7 cellular contexts compared by ENCODE assay signal in the genomic region with DNA sequence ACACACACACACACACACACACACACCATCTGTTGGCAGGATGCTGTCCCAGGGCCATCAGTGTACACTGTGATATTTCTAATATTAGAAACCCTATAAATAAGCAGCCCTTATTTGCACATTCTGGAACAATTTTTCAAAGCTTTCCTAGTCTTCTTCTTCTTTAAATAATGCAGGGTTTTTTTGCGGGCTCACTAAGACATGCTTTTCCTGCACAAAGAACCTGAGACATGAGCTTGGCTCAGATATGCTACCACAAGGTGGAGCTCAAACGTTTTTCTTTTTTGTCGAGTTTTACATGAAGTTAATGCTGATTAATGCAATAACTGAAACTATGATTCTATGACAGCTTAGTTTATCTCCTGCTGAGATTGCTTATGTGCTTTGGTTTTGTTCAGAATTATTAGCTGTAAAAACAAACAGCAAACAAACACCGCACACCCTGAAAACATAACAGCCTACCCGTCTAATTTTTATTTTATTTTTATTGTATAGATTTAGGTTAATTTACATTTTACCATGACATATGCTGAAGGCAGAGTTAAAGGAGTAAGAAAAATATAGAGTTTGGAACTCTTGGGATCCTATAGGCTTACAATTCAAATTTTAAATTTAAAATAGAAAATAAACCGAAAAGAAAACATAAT.
DNase-seq lines count a peak whose midpoint lies in the region; ATAC-seq and TF ChIP-seq lines count a peak whose summit lies in the region.

No MANE protein-coding gene starts in this region.

- TF ChIP-seq CTCF in H9 (conservative IDR thresholded peaks at IDR 0.05) (peak; percentile 78), PC-9 (conservative IDR thresholded peaks at IDR 0.05) (peak; percentile 77), epithelial cell of proximal tubule (conservative IDR thresholded peaks at IDR 0.05; ENCODE audit: low read depth, low read length) (peak; percentile 77)

- intact Hi-C loops in PC-9 (cut with micrococcal nuclease; ENCODE audit: unreplicated experiment), result loop anchor here (1.0 to 5.0 kb wide), 4 partner anchors 166 to 345 kb away; no protein-coding TSS in a partner anchor

- no peak overlapping the region for H3K9ac ChIP-seq in H9 (ENCODE audit: extremely low read depth, insufficient read length, low read length)

- no peak overlapping the region for H2BK120ac ChIP-seq in H9 (ENCODE audit: low read depth, low read length, poor library complexity, severe bottlenecking)

- H2AFZ ChIP-seq in H9 (ENCODE audit: low read length), result no peak overlapping the region
- no peak overlapping the region for H2AFZ ChIP-seq in PC-9

- CTCF ChIA-PET in PC-9 (lab: Charles Lee), result interaction anchor here (0.6 to 2.0 kb wide), 18 partner anchors 11 to 576 kb away, joined by 3 to 15 read pairs (median 4); no protein-coding TSS in a partner anchor
- CTCF ChIA-PET in CD8-positive, alpha-beta memory T cell (lab: Charles Lee), result no interaction called here

- H3K27ac Mint-ChIP-seq in H9, result no peak overlapping the region
- no peak overlapping the region for H3K27ac Mint-ChIP-seq in naive B cell
- H3K27ac Mint-ChIP-seq in CD8-positive, alpha-beta memory T cell, result no peak overlapping the region

- H3K4me2 ChIP-seq in H9 (ENCODE audit: insufficient read depth, insufficient read length, low read length) (no peak overlapping the region), PC-9 (no peak overlapping the region)

- DNase-seq in EL, result peak; percentile 64
- no peak for DNase-seq in H9
- peak; percentile 42 to 58 for DNase-seq in PC-9
- DNase-seq in epithelial cell of proximal tubule (ENCODE audit: low read depth), result no peak
- DNase-seq in naive B cell, result peak; percentile 12
- DNase-seq in CD8-positive, alpha-beta memory T cell, result no peak
- no peak for DNase-seq in activated CD4-positive, alpha-beta T cell treated with anti-CD3 and anti-CD28 coated beads for 1 hour

- H3K56ac ChIP-seq in H9 (ENCODE audit: insufficient read length, low read depth, low read length), result no peak overlapping the region

- no peak overlapping the region for H2BK15ac ChIP-seq in H9 (ENCODE audit: low read depth, low read length)

- no peak overlapping the region for H3K14ac ChIP-seq in H9 (ENCODE audit: insufficient read depth, low read length)

- H4K91ac ChIP-seq in H9 (ENCODE audit: insufficient read length, low read depth, low read length), result no peak overlapping the region

- H3K4me1 Mint-ChIP-seq in H9 (peaks cover 19 to 20% of the 10 kb centered on the region in 2 experiments), naive B cell (peaks cover 0 to 3% (median 2%) of the 10 kb centered on the region in 3 donors)
- H3K4me1 Mint-ChIP-seq in CD8-positive, alpha-beta memory T cell, result no peaks in the 10 kb centered on the region

- no CpG with 5 or more reads among the region's 6 CpGs for WGBS in H9 (ENCODE audit: extremely low coverage, insufficient read length, low lambda C conversion rate)

- peaks cover 6% of the 10 kb centered on the region for H3F3A ChIP-seq in PC-9 (ENCODE audit: insufficient read depth, low read depth)

- H4K20me1 ChIP-seq in H9 (ENCODE audit: control insufficient read depth, insufficient read depth, insufficient read length), result no peaks in the 10 kb centered on the region
- H4K20me1 ChIP-seq in PC-9 (ENCODE audit: insufficient read depth), result no peaks in the 10 kb centered on the region

- no peak overlapping the region for H2BK20ac ChIP-seq in H9 (ENCODE audit: low read depth, low read length, poor library complexity, severe bottlenecking)

- no peaks in the 10 kb centered on the region for H3K79me2 ChIP-seq in H9 (ENCODE audit: insufficient read depth, low read length)
- no peaks in the 10 kb centered on the region for H3K79me2 ChIP-seq in PC-9 (ENCODE audit: low read depth)

- H3K27me3 ChIP-seq in H9 (ENCODE audit: insufficient read depth, low read length), result no peaks in the 10 kb centered on the region
- H3K27me3 ChIP-seq in PC-9 (ENCODE audit: insufficient read depth, low read depth), result no peaks in the 10 kb centered on the region
- no peaks in the 10 kb centered on the region for H3K27me3 ChIP-seq in CD8-positive, alpha-beta memory T cell (ENCODE audit: insufficient read depth, low read length, poor library complexity, severe bottlenecking)

- H3K9me3 ChIP-seq in H9 (ENCODE audit: control insufficient read depth, low read depth, low read length) (no peaks in the 10 kb centered on the region), PC-9 (ENCODE audit: insufficient read depth, low read depth) (peaks cover 6% of the 10 kb centered on the region; the same call in 1 of the 2 replicates)
- H3K9me3 ChIP-seq in CD8-positive, alpha-beta memory T cell (ENCODE audit: low read length), result no peaks in the 10 kb centered on the region

- no TSS peak for BruUV-seq in PC-9 (replicated peaks; lab: Mats Ljungman, UMichigan)

- H3K36me3 Mint-ChIP-seq in H9 (ENCODE audit: insufficient read depth in 1 of 3, low read depth in 3 of 3) (no peaks in the 10 kb centered on the region), naive B cell (no peaks in the 10 kb centered on the region)
- no peaks in the 10 kb centered on the region for H3K36me3 Mint-ChIP-seq in CD8-positive, alpha-beta memory T cell

- H3K27me3 Mint-ChIP-seq in H9 (ENCODE audit: low read depth) (no peaks in the 10 kb centered on the region; the same call in 1 of the 2 replicates), naive B cell (no peaks in the 10 kb centered on the region)
- H3K27me3 Mint-ChIP-seq in CD8-positive, alpha-beta memory T cell, result no peaks in the 10 kb centered on the region

- no peaks in the 10 kb centered on the region for H3K23me2 ChIP-seq in H9 (ENCODE audit: insufficient read length, low read depth, low read length, poor library complexity, severe bottlenecking)

- H3K9me2 ChIP-seq in PC-9 (ENCODE audit: insufficient read depth), result no peaks in the 10 kb centered on the region

- no peaks in the 10 kb centered on the region for H3K79me1 ChIP-seq in H9 (ENCODE audit: insufficient read depth, low read depth, low read length, poor library complexity, severe bottlenecking)

- no peaks in the 10 kb centered on the region for H3K4me1 ChIP-seq in H9 (ENCODE audit: insufficient read depth, low read length)
- peaks cover 16% of the 10 kb centered on the region for H3K4me1 ChIP-seq in PC-9 (replicated peaks; ENCODE audit: insufficient read depth)
- H3K4me1 ChIP-seq in CD8-positive, alpha-beta memory T cell (ENCODE audit: insufficient read depth, low read length), result no peaks in the 10 kb centered on the region

- H2AK5ac ChIP-seq in H9 (ENCODE audit: insufficient read length, low read length), result no peak overlapping the region

- H3K4me3 ChIP-seq in PC-9 (no peak overlapping the region), epithelial cell of proximal tubule (ENCODE audit: low read depth, low read length) (no peak overlapping the region)
- H3K4me3 ChIP-seq in CD8-positive, alpha-beta memory T cell (ENCODE audit: low read length), result no peak overlapping the region

- H3K4ac ChIP-seq in H9 (ENCODE audit: low read depth, low read length), result no peak overlapping the region

- POLR2A ChIA-PET in PC-9 (lab: Charles Lee; ENCODE audit: unreplicated experiment), result interaction anchor here (0.6 to 1.2 kb wide), 5 partner anchors 13 to 323 kb away, joined by 3 to 8 read pairs (median 5); no protein-coding TSS in a partner anchor
- POLR2A ChIA-PET in CD8-positive, alpha-beta memory T cell (lab: Charles Lee), result no interaction called here

- no peak overlapping the region for H2BK5ac ChIP-seq in H9 (ENCODE audit: insufficient read length, low read length)

- H3K4me3 Mint-ChIP-seq in H9, result no peak overlapping the region
- H3K4me3 Mint-ChIP-seq in naive B cell, result no peak overlapping the region
- no peak overlapping the region for H3K4me3 Mint-ChIP-seq in CD8-positive, alpha-beta memory T cell

- no peak overlapping the region for H2BK12ac ChIP-seq in H9 (ENCODE audit: insufficient read length, low read depth, low read length)

- H4K5ac ChIP-seq in H9 (ENCODE audit: insufficient read length, low read depth, low read length), result no peak overlapping the region

- ATAC-seq in naive B cell (ENCODE audit: low read depth in 2 of 2), result no peak

- H3K23ac ChIP-seq in H9 (ENCODE audit: insufficient read length, low read depth, low read length), result no peak overlapping the region

- no peak overlapping the region for H3T11ph ChIP-seq in H9 (ENCODE audit: low read length)

- H3K27ac ChIP-seq in H9 (ENCODE audit: insufficient read length, low read depth, low read length) (no peak overlapping the region), PC-9 (peak overlapping the region; percentile 80)
- no peak overlapping the region for H3K27ac ChIP-seq in CD8-positive, alpha-beta memory T cell (ENCODE audit: low read depth, low read length)

- H4K8ac ChIP-seq in H9 (replicated peaks; ENCODE audit: insufficient read length, low read depth, low read length), result no peak overlapping the region

- H3K9me3 Mint-ChIP-seq in H9 (no peaks in the 10 kb centered on the region; a peak in 2 of 5 replicates), naive B cell (no peaks in the 10 kb centered on the region)
- H3K9me3 Mint-ChIP-seq in CD8-positive, alpha-beta memory T cell, result no peaks in the 10 kb centered on the region

- no peaks in the 10 kb centered on the region for H3K36me3 ChIP-seq in PC-9 (ENCODE audit: low read depth)
- H3K36me3 ChIP-seq in CD8-positive, alpha-beta memory T cell (ENCODE audit: insufficient read depth, low read length), result no peaks in the 10 kb centered on the region

- H3K18ac ChIP-seq in H9 (ENCODE audit: insufficient read length, low read depth, low read length), result no peak overlapping the region

Comparison
In these comparisons a context has a peak if more than half of its experiments do, and no peak if none do; other contexts are left out.
1. DNase-seq: peak in EL (single experiment), PC-9 (2 of 2) and naive B cell (single experiment); none in H9 (single experiment), epithelial cell of proximal tubule (single experiment), CD8-positive, alpha-beta memory T cell (0 of 5) and activated CD4-positive, alpha-beta T cell treated with anti-CD3 and anti-CD28 coated beads for 1 hour (single experiment).
2. Peak in every context shown above with its lines, with median percentiles within 50 percentile points of each other: CTCF ChIP-seq.